Comparison of ENCODE assay signal across 12 cellular contexts in the genomic region with DNA sequence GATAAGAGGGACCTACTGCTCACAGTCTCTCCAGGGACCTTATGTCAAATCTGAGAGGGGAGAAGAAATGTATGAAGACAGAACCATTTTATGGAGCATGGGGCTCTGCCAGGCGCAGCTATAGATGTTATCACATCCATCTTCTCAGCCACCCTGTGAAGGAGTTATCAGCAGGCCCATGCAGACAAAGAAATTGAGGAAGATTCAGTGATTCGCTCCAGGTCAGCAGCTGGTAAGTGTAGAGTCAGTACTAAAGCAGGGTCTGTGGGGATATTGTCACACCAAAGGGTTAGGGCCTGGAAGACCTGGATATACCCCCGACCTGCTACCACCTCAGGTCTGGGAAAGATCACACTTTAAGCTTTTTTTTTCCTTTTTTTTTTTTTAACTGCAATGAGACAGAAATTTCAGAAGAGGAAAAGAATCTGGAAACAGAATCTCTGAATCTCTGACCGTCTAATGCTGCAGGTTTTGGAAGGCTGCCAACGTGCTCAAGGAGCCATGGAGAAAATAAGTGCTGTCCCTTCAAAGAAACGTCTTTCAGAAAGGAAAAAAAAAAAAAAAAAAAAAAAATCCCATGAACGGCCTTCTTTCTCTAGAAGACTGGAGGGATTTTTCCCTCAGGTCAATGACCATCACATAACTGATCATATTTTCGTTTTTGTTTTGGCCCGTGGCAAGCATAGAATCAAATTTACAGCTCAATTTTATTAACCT.
DNase-seq lines count a peak whose midpoint lies in the region; ATAC-seq and TF ChIP-seq lines count a peak whose summit lies in the region.
"Had no signal": no experiment of that assay in that cellular context is flagged by ENCODE, and none has a peak within 500 bp of the region (broad histone marks: within the 10 kb centered on the region; RNA-seq: fewer than 3 reads in every experiment).

No MANE protein-coding gene starts in this region.

- H3K27me3 Mint-ChIP-seq in activated naive CD8-positive, alpha-beta T cell treated with anti-CD3 and anti-CD28 coated beads for 36 hours = no peaks in the 10 kb centered on the region

- H3K9me3 ChIP-seq in stomach (no peaks in the 10 kb centered on the region), right lobe of liver (no peaks in the 10 kb centered on the region)
- H3K9me3 ChIP-seq: A549 had no signal

- H3K27ac Mint-ChIP-seq in activated naive CD8-positive, alpha-beta T cell treated with anti-CD3 and anti-CD28 coated beads for 36 hours = no peak overlapping the region
- H3K27ac Mint-ChIP-seq: endodermal cell had no signal

- no peaks in the 10 kb centered on the region for H3K4me1 Mint-ChIP-seq in activated naive CD8-positive, alpha-beta T cell treated with anti-CD3 and anti-CD28 coated beads for 36 hours
- H3K4me1 Mint-ChIP-seq: memory B cell had no signal

- 42 to 49% (median 45%) methylated on average over 9 of the region's 9 CpGs for WGBS in stomach, 5 donors
- 62% methylated on average over 9 of the region's 9 CpGs for WGBS in right lobe of liver (ENCODE audit: insufficient coverage, low coverage, low lambda C conversion rate, missing lambda C conversion rate)

- ATAC-seq in right lobe of liver = no peak
- ATAC-seq: A549 had no signal

- intact Hi-C loops in stomach (cut with DNase I; ENCODE audit: low total_unique reads) = no loop called here
- intact Hi-C loops in right lobe of liver (cut with DNase I) = no loop called here

- no peak for TF ChIP-seq EP300 in stomach (IDR thresholded peaks at IDR 0.05)

- H3K27me3 ChIP-seq in stomach (no peaks in the 10 kb centered on the region), right lobe of liver (no peaks in the 10 kb centered on the region)

- no peaks in the 10 kb centered on the region for H3K9me3 Mint-ChIP-seq in activated naive CD8-positive, alpha-beta T cell treated with anti-CD3 and anti-CD28 coated beads for 36 hours
- H3K9me3 Mint-ChIP-seq: memory B cell had no signal

- TF ChIP-seq POLR2A in stomach (IDR thresholded peaks at IDR 0.05) (no peak), right lobe of liver (IDR thresholded peaks at IDR 0.05) (no peak)

- H3K36me3 ChIP-seq in stomach (no peaks in the 10 kb centered on the region), right lobe of liver (no peaks in the 10 kb centered on the region)

- TF ChIP-seq CTCF in fibroblast of pulmonary artery (IDR thresholded peaks at IDR 0.05; ENCODE audit: low read length, missing control alignments) (no peak), stomach (IDR thresholded peaks at IDR 0.05) (no peak), right lobe of liver (IDR thresholded peaks at IDR 0.05) (no peak)

- no peaks in the 10 kb centered on the region for H3K4me1 ChIP-seq in stomach
- no peaks in the 10 kb centered on the region for H3K4me1 ChIP-seq in right lobe of liver

- H3K36me3 Mint-ChIP-seq in activated naive CD8-positive, alpha-beta T cell treated with anti-CD3 and anti-CD28 coated beads for 36 hours = no peaks in the 10 kb centered on the region
- H3K36me3 Mint-ChIP-seq: memory B cell had no signal

- DNase-seq in NCI-H187 (lab: John Stamatoyannopoulos, UW) (peak; percentile 47 to 62), NCI-H187 treated with DMSO at 0.1 percent for 48 hours (lab: John Stamatoyannopoulos, UW) (no peak), NCI-H82 (lab: John Stamatoyannopoulos, UW) (peak; percentile 62), fibroblast of pulmonary artery (ENCODE audit: low read depth) (peak; percentile 24), stomach (peak; percentile 31), right lobe of liver (no peak)
- DNase-seq in activated naive CD8-positive, alpha-beta T cell treated with anti-CD3 and anti-CD28 coated beads for 36 hours = no peak
- DNase-seq in stimulated activated CD4-positive, alpha-beta T cell treated with anti-CD3 and anti-CD28 coated beads, Interleukin-4, amount 100 ng/mL, for 1 hour = no peak
- DNase-seq: endodermal cell, NCI-H2081 treated with DMSO at 0.1 percent for 48 hours had no signal

- no peak overlapping the region for H3K4me3 Mint-ChIP-seq in activated naive CD8-positive, alpha-beta T cell treated with anti-CD3 and anti-CD28 coated beads for 36 hours
- H3K4me3 Mint-ChIP-seq: endodermal cell, memory B cell had no signal

- no peak overlapping the region for H3K4me3 ChIP-seq in fibroblast of pulmonary artery (replicated peaks; ENCODE audit: low read depth, low read length)
- H3K4me3 ChIP-seq in stomach = no peak overlapping the region
- no peak overlapping the region for H3K4me3 ChIP-seq in right lobe of liver
- H3K4me3 ChIP-seq: A549 had no signal

- H3K27ac ChIP-seq in stomach = no peak overlapping the region
- H3K27ac ChIP-seq in right lobe of liver = no peak overlapping the region

Comparison
In these comparisons a context has a peak if more than half of its experiments do, and no peak if none do; other contexts are left out.
1. DNase-seq: peak in NCI-H187 (2 of 2), NCI-H82 (single experiment), fibroblast of pulmonary artery (single experiment) and stomach (single experiment); none in NCI-H187 treated with DMSO at 0.1 percent for 48 hours (single experiment), right lobe of liver (0 of 3), activated naive CD8-positive, alpha-beta T cell treated with anti-CD3 and anti-CD28 coated beads for 36 hours (single experiment) and stimulated activated CD4-positive, alpha-beta T cell treated with anti-CD3 and anti-CD28 coated beads, Interleukin-4, amount 100 ng/mL, for 1 hour (single experiment).